In genomic region chr1:223429821-223430220, GRCh38 we compare ENCODE assay signal across 27 cellular contexts. TPM values are rescaled to one million over a fixed set of nuclear protein-coding genes. Genes with fewer than 3 reads are reported as not detected.
A peak's percentile ranks its signal among the peaks of the same experiment; 100 is the strongest.
DNase-seq lines count a peak whose midpoint lies in the region; ATAC-seq and TF ChIP-seq lines count a peak whose summit lies in the region.
"Had no signal": no experiment of that assay in that cellular context is flagged by ENCODE, and none has a peak within 500 bp of the region (broad histone marks: within the 10 kb centered on the region; RNA-seq: fewer than 3 reads in every experiment).

No MANE protein-coding gene starts in this region.

- H3K79me2 ChIP-seq in PC-3 (ENCODE audit: low read length), result no peaks in the 10 kb centered on the region
- H3K79me2 ChIP-seq: parathyroid adenoma had no signal

- no peaks in the 10 kb centered on the region for H4K20me1 ChIP-seq in PC-3 (ENCODE audit: low read length)

- WGBS in esophagus muscularis mucosa, result 19% methylated on average over 1 of the region's 1 CpG
- WGBS in upper lobe of left lung, 2 donors, result 38 to 48% methylated on average over 1 of the region's 1 CpG

- H3K36me3 ChIP-seq in PC-3 (ENCODE audit: low read depth, low read length), result no peaks in the 10 kb centered on the region
- no peaks in the 10 kb centered on the region for H3K36me3 ChIP-seq in esophagus muscularis mucosa
- no peaks in the 10 kb centered on the region for H3K36me3 ChIP-seq in upper lobe of left lung

- no peak overlapping the region for H2AFZ ChIP-seq in PC-3 (ENCODE audit: low read length)
- H2AFZ ChIP-seq: parathyroid adenoma had no signal

- ATAC-seq in PC-3 (no peak), upper lobe of left lung (ENCODE audit: low FRiP score in 2 of 2) (no peak)
- ATAC-seq: left colon, sciatic nerve, T-cell had no signal

- DNase-seq in ELR (ENCODE audit: low read depth) (peak; percentile 27), PC-3 (peak; percentile 14), esophagus muscularis mucosa (ENCODE audit: extremely low spot score) (no peak), renal cortical epithelial cell (ENCODE audit: low read depth) (peak; percentile 63), AML-193 (lab: John Stamatoyannopoulos, UW) (no peak), upper lobe of left lung (no peak), NCI-H524 treated with DMSO at 0.1 percent for 48 hours (lab: John Stamatoyannopoulos, UW) (no peak)
- DNase-seq: activated CD4-positive, alpha-beta T cell treated with anti-CD3 and anti-CD28 coated beads, Interleukin-2, amount 10 ng/mL, durations not matched to agents 24 days and 14 days; activated CD8-positive, alpha-beta memory T cell treated with anti-CD3 and anti-CD28 coated beads for 24 hours; activated naive CD4-positive, alpha-beta T cell treated with anti-CD3 and anti-CD28 coated beads, Interleukin-2, amount 50 U/mL, for 16 hours; activated T-cell treated with anti-CD3 and anti-CD28 coated beads for 4 hours; Caco-2; effector CD4-positive, alpha-beta T cell; foreskin melanocyte; GF-D8; mesenchymal stem cell; NCI-H146; stimulated activated CD4-positive, alpha-beta T cell treated with anti-CD3 and anti-CD28 coated beads, Interleukin-4, amount 100 ng/mL, for 4 hours; T-cell; trophoblast cell had no signal

- no peaks in the 10 kb centered on the region for H3K9me2 ChIP-seq in PC-3 (replicated peaks; ENCODE audit: low read length)

- H3K4me1 ChIP-seq in PC-3 (ENCODE audit: insufficient read depth, low read length) (no peaks in the 10 kb centered on the region), esophagus muscularis mucosa (peaks cover 9 to 53% (median 47%) of the 10 kb centered on the region in 4 donors), upper lobe of left lung (no peaks in the 10 kb centered on the region)
- H3K4me1 ChIP-seq: Caco-2, parathyroid adenoma had no signal

- H3K27me3 ChIP-seq in PC-3 (ENCODE audit: low read length) (peaks cover 37% of the 10 kb centered on the region), esophagus muscularis mucosa (no peaks in the 10 kb centered on the region), upper lobe of left lung (no peaks in the 10 kb centered on the region)

- TF ChIP-seq CTCF in PC-3 (conservative IDR thresholded peaks at IDR 0.05; ENCODE audit: low read depth, low read length), result no peak
- TF ChIP-seq CTCF in esophagus muscularis mucosa (IDR thresholded peaks at IDR 0.05), result no peak
- no peak for TF ChIP-seq CTCF in upper lobe of left lung (IDR thresholded peaks at IDR 0.05)

- no peak overlapping the region for H3K4me2 ChIP-seq in PC-3 (ENCODE audit: low read length)

- H3K27ac ChIP-seq in PC-3 (ENCODE audit: low read length) (no peak overlapping the region), esophagus muscularis mucosa (replicated peaks in 1 of 4) (peak overlapping the region in 3 of 4 donors; percentile 49 to 52 (median 50)), upper lobe of left lung (no peak overlapping the region)
- H3K27ac ChIP-seq: parathyroid adenoma had no signal

- intact Hi-C loops in PC-3 (cut with micrococcal nuclease) (no loop called here), esophagus muscularis mucosa (cut with DNase I) (no loop called here)

- no peak for TF ChIP-seq POLR2A in esophagus muscularis mucosa (IDR thresholded peaks at IDR 0.05; ENCODE audit: low read depth)
- TF ChIP-seq POLR2A in upper lobe of left lung (IDR thresholded peaks at IDR 0.05), result no peak

- H3F3A ChIP-seq in PC-3 (ENCODE audit: low read length, unreplicated experiment), result no peaks in the 10 kb centered on the region

- H3K9ac ChIP-seq in PC-3 (ENCODE audit: low read length), result no peak overlapping the region
- H3K9ac ChIP-seq: parathyroid adenoma had no signal

- no TSS peak for BruUV-seq in PC-3 (replicated peaks; lab: Mats Ljungman, UMichigan)

- H3K4me3 ChIP-seq in PC-3 (ENCODE audit: low read length), result no peak overlapping the region
- no peak overlapping the region for H3K4me3 ChIP-seq in esophagus muscularis mucosa
- no peak overlapping the region for H3K4me3 ChIP-seq in upper lobe of left lung

- TF ChIP-seq EP300 in esophagus muscularis mucosa (IDR thresholded peaks at IDR 0.05), result no peak
- no peak for TF ChIP-seq EP300 in upper lobe of left lung (IDR thresholded peaks at IDR 0.05)

- POLR2A ChIA-PET in PC-3 (lab: Charles Lee; ENCODE audit: unreplicated experiment), result no interaction called here

- CTCF ChIA-PET in PC-3 (lab: Charles Lee), result no interaction called here

- H3K9me3 ChIP-seq in PC-3 (ENCODE audit: low read length), result no peaks in the 10 kb centered on the region
- peaks cover 0 to 5% (median 2%) of the 10 kb centered on the region in 4 donors for H3K9me3 ChIP-seq in esophagus muscularis mucosa
- no peaks in the 10 kb centered on the region for H3K9me3 ChIP-seq in upper lobe of left lung

RNA-seq across cellular contexts. Expression of gene CCDC185, which starts 36.6 kb away (rescaled TPM):
- not detected in 2 replicates for total RNA-seq in PC-3 (2014; rRNA removed)
- total RNA-seq in esophagus muscularis mucosa, result not detected
- total RNA-seq in renal cortical epithelial cell, result 0.17 and 1.3 TPM in 2 replicates
- not detected for total RNA-seq in upper lobe of left lung
- total RNA-seq: activated CD4-positive, alpha-beta T cell treated with anti-CD3 and anti-CD28 coated beads, Interleukin-2, amount 10 ng/mL, durations not matched to agents 24 days and 14 days; activated T-helper 2 cell treated with anti-CD3 and anti-CD28 coated beads, Interferon-gamma antibody, Interleukin-2, Interleukin-4, amounts not matched to agents 10 μg/mL and 5 μg/mL and 100 μg/mL, durations not matched to agents 14 hours and 24 hours and 36 hours; Caco-2; IMR-90; left colon; LHCN-M2; sciatic nerve; SK-MEL-5; T-cell had no signal

Comparison
In these comparisons a context has a peak if more than half of its experiments do, and no peak if none do; other contexts are left out.
1. DNase-seq: peak in ELR (single experiment), PC-3 (single experiment) and renal cortical epithelial cell (single experiment); none in esophagus muscularis mucosa (single experiment), AML-193 (0 of 2), upper lobe of left lung (0 of 2) and NCI-H524 treated with DMSO at 0.1 percent for 48 hours (single experiment).
2. H3K27ac ChIP-seq: peak in esophagus muscularis mucosa (3 of 4); none in PC-3 (single experiment) and upper lobe of left lung (0 of 4).